1 cellular context compared by ENCODE assay signal in the genomic region with DNA sequence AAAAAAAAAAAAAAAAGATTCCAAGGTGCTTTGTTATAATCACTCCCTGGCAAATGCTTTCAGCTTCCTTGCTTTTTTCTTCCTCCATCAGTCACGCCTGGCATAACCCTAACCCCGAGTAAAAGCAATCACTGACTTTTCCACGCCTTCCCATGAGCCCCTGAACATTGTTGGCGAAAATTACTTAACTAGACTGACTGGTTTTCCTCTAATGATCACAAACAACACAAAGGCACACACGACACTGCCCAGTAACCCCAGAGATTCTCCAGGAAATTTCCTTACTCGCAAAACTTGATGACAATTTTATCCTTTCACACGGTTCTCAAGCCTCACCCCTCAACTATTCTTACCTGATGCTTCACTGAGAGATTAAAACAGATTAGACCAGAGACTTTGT.
TF ChIP-seq lines count a peak whose summit lies in the region.

No MANE protein-coding gene starts in this region.

TF ChIP-seq in GM23338, 12 proteins besides CTCF, POLR2A, EP300 and RAD21:
- TF ChIP-seq, protein P1, sequence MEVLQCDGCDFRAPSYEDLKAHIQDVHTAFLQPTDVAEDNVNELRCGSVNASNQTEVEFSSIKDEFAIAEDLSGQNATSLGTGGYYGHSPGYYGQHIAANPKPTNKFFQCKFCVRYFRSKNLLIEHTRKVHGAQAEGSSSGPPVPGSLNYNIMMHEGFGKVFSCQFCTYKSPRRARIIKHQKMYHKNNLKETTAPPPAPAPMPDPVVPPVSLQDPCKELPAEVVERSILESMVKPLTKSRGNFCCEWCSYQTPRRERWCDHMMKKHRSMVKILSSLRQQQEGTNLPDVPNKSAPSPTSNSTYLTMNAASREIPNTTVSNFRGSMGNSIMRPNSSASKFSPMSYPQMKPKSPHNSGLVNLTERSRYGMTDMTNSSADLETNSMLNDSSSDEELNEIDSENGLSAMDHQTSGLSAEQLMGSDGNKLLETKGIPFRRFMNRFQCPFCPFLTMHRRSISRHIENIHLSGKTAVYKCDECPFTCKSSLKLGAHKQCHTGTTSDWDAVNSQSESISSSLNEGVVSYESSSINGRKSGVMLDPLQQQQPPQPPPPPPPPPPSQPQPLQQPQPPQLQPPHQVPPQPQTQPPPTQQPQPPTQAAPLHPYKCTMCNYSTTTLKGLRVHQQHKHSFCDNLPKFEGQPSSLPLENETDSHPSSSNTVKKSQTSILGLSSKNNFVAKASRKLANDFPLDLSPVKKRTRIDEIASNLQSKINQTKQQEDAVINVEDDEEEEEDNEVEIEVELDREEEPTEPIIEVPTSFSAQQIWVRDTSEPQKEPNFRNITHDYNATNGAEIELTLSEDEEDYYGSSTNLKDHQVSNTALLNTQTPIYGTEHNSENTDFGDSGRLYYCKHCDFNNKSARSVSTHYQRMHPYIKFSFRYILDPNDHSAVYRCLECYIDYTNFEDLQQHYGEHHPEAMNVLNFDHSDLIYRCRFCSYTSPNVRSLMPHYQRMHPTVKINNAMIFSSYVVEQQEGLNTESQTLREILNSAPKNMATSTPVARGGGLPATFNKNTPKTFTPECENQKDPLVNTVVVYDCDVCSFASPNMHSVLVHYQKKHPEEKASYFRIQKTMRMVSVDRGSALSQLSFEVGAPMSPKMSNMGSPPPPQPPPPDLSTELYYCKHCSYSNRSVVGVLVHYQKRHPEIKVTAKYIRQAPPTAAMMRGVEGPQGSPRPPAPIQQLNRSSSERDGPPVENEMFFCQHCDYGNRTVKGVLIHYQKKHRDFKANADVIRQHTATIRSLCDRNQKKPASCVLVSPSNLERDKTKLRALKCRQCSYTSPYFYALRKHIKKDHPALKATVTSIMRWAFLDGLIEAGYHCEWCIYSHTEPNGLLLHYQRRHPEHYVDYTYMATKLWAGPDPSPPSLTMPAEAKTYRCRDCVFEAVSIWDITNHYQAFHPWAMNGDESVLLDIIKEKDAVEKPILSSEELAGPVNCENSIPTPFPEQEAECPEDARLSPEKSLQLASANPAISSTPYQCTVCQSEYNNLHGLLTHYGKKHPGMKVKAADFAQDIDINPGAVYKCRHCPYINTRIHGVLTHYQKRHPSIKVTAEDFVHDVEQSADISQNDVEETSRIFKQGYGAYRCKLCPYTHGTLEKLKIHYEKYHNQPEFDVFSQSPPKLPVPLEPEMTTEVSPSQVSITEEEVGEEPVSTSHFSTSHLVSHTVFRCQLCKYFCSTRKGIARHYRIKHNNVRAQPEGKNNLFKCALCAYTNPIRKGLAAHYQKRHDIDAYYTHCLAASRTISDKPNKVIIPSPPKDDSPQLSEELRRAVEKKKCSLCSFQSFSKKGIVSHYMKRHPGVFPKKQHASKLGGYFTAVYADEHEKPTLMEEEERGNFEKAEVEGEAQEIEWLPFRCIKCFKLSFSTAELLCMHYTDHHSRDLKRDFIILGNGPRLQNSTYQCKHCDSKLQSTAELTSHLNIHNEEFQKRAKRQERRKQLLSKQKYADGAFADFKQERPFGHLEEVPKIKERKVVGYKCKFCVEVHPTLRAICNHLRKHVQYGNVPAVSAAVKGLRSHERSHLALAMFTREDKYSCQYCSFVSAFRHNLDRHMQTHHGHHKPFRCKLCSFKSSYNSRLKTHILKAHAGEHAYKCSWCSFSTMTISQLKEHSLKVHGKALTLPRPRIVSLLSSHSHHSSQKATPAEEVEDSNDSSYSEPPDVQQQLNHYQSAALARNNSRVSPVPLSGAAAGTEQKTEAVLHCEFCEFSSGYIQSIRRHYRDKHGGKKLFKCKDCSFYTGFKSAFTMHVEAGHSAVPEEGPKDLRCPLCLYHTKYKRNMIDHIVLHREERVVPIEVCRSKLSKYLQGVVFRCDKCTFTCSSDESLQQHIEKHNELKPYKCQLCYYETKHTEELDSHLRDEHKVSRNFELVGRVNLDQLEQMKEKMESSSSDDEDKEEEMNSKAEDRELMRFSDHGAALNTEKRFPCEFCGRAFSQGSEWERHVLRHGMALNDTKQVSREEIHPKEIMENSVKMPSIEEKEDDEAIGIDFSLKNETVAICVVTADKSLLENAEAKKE (CRISPR knock-in tag; IDR thresholded peaks at IDR 0.05): no peak
- TF ChIP-seq ZNF331 (CRISPR knock-in tag; IDR thresholded peaks at IDR 0.05; ENCODE audit: low read depth) (no peak), EZH2phosphoT487 (IDR thresholded peaks at IDR 0.05; ENCODE audit: unreplicated experiment) (no peak), ZNF114 (CRISPR knock-in tag; IDR thresholded peaks at IDR 0.05) (no peak), STAT1 (IDR thresholded peaks at IDR 0.05; ENCODE audit: unreplicated experiment) (no peak), EZH2 (IDR thresholded peaks at IDR 0.05; ENCODE audit: low read depth, unreplicated experiment) (no peak), NANOG (IDR thresholded peaks at IDR 0.05; ENCODE audit: borderline replicate concordance) (no peak)
- TF ChIP-seq, protein P2, sequence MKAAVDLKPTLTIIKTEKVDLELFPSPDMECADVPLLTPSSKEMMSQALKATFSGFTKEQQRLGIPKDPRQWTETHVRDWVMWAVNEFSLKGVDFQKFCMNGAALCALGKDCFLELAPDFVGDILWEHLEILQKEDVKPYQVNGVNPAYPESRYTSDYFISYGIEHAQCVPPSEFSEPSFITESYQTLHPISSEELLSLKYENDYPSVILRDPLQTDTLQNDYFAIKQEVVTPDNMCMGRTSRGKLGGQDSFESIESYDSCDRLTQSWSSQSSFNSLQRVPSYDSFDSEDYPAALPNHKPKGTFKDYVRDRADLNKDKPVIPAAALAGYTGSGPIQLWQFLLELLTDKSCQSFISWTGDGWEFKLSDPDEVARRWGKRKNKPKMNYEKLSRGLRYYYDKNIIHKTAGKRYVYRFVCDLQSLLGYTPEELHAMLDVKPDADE (IDR thresholded peaks at IDR 0.05): no peak
- TF ChIP-seq, protein P3, sequence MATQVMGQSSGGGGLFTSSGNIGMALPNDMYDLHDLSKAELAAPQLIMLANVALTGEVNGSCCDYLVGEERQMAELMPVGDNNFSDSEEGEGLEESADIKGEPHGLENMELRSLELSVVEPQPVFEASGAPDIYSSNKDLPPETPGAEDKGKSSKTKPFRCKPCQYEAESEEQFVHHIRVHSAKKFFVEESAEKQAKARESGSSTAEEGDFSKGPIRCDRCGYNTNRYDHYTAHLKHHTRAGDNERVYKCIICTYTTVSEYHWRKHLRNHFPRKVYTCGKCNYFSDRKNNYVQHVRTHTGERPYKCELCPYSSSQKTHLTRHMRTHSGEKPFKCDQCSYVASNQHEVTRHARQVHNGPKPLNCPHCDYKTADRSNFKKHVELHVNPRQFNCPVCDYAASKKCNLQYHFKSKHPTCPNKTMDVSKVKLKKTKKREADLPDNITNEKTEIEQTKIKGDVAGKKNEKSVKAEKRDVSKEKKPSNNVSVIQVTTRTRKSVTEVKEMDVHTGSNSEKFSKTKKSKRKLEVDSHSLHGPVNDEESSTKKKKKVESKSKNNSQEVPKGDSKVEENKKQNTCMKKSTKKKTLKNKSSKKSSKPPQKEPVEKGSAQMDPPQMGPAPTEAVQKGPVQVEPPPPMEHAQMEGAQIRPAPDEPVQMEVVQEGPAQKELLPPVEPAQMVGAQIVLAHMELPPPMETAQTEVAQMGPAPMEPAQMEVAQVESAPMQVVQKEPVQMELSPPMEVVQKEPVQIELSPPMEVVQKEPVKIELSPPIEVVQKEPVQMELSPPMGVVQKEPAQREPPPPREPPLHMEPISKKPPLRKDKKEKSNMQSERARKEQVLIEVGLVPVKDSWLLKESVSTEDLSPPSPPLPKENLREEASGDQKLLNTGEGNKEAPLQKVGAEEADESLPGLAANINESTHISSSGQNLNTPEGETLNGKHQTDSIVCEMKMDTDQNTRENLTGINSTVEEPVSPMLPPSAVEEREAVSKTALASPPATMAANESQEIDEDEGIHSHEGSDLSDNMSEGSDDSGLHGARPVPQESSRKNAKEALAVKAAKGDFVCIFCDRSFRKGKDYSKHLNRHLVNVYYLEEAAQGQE (IDR thresholded peaks at IDR 0.05; ENCODE audit: unreplicated experiment): no peak
TF ChIP-seq in GM23338: peak in this region for 0.
